In the genomic region with DNA sequence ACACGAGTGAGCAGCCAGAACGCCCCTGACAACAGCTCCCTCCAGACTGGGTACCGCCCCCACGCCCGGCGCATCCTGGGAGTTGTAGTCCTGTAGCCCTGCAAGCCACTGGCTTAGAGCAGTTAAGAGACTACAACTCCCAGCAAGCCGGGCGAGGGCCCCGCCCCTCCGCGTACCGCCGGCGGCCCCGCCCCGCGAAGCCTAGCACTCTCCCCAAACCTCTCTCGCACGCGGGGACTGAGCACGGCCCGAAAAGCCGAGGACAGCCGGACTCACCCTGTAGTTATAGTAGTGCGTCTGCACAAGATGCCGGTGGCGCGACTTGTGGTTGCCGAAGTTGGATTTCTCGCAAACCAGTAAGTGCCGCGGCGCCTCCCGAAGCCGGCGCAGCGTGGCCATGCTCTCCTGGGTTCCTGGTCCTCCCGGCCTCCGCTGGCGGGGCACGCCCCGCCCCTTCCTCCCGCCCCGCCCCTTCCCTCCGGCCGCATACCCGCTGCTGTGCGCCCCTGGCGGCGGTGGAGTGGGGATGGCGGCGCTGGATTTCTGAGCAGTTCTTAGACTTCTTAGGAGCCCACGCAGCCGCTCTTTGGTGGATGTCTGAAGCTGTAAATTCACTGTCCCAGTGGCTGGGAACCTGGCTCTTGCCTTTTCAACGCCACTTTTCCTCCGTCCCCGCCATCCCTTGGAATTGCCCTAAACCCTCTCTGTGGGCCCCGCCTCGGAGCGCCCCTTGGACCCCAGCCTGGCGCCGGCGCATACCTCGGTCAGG, we compare ENCODE assay signal across 7 cellular contexts. TPM values are rescaled to one million over a fixed set of nuclear protein-coding genes. Genes with fewer than 3 reads are reported as not detected.
DNase-seq lines count a peak whose midpoint lies in the region; ATAC-seq, FAIRE-seq and TF ChIP-seq lines count a peak whose summit lies in the region.

A gene with protein sequence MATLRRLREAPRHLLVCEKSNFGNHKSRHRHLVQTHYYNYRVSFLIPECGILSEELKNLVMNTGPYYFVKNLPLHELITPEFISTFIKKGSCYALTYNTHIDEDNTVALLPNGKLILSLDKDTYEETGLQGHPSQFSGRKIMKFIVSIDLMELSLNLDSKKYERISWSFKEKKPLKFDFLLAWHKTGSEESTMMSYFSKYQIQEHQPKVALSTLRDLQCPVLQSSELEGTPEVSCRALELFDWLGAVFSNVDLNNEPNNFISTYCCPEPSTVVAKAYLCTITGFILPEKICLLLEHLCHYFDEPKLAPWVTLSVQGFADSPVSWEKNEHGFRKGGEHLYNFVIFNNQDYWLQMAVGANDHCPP (minus strand): TSS at position 434 of the 769 bp plus-strand sequence. CDS start 35 bp downstream, at position 399.

- peak within 1 kb of the TSS; percentile 93 for H3K4me2 ChIP-seq in astrocyte (ENCODE audit: low read length)

- peak within 1 kb of the TSS; percentile 76 for H3K27ac ChIP-seq in astrocyte (ENCODE audit: low read depth, low read length)

- peak; percentile 89 for ATAC-seq in GM18499 (IDR thresholded peaks at IDR 0.05; ENCODE audit: insufficient read depth, unreplicated experiment)
- peak; percentile 96 for ATAC-seq in HG02943 (IDR thresholded peaks at IDR 0.05; ENCODE audit: low read depth, unreplicated experiment)

- TF ChIP-seq CTCF in astrocyte (IDR thresholded peaks at IDR 0.05; ENCODE audit: insufficient read depth, low read depth, low read length), result peak; percentile 51

- H3K4me3 ChIP-seq in astrocyte (ENCODE audit: insufficient read depth, low read depth, low read length), result peak within 1 kb of the TSS; percentile 82

- DNase-seq in NCI-H187 (lab: John Stamatoyannopoulos, UW), result peak; percentile 94 to 96
- peak; percentile 97 for DNase-seq in T-helper 2 cell treated with Interferon-gamma antibody and Interleukin-4, amounts not matched to agents 5 μg/mL and 100 μg/mL, for 36 hours (ENCODE audit: low spot score)
- DNase-seq in astrocyte (ENCODE audit: low read depth), result peak; percentile 90
- DNase-seq in hepatic stellate cell (ENCODE audit: low spot score), result peak; percentile 93
- DNase-seq in renal cortical epithelial cell (ENCODE audit: low read depth), result peak; percentile 90

- no peaks in the 10 kb centered on the region for H3K27me3 Mint-ChIP-seq in T-helper 2 cell treated with Interferon-gamma antibody and Interleukin-4, amounts not matched to agents 5 μg/mL and 100 μg/mL, for 36 hours (ENCODE audit: low read depth)
- no peaks in the 10 kb centered on the region for H3K27me3 Mint-ChIP-seq in astrocyte (ENCODE audit: low read depth, unreplicated experiment)

- H3K4me1 ChIP-seq in astrocyte (ENCODE audit: insufficient read depth, low read length), result peaks cover 9% of the 10 kb centered on the region

- H3K9me3 Mint-ChIP-seq in T-helper 2 cell treated with Interferon-gamma antibody and Interleukin-4, amounts not matched to agents 5 μg/mL and 100 μg/mL, for 36 hours, result no peaks in the 10 kb centered on the region
- no peaks in the 10 kb centered on the region for H3K9me3 Mint-ChIP-seq in astrocyte (ENCODE audit: unreplicated experiment)

- H3K79me2 ChIP-seq in astrocyte (ENCODE audit: insufficient read depth, low read length), result no peaks in the 10 kb centered on the region

- no peaks in the 10 kb centered on the region for H3K9me3 ChIP-seq in astrocyte (ENCODE audit: insufficient read depth, low read depth, low read length)

- peaks cover 9% of the 10 kb centered on the region for H3K4me1 Mint-ChIP-seq in T-helper 2 cell treated with Interferon-gamma antibody and Interleukin-4, amounts not matched to agents 5 μg/mL and 100 μg/mL, for 36 hours (ENCODE audit: low read depth)
- H3K4me1 Mint-ChIP-seq in astrocyte (ENCODE audit: low read depth, unreplicated experiment), result peaks cover 3% of the 10 kb centered on the region

- no peaks in the 10 kb centered on the region for H3K27me3 ChIP-seq in astrocyte (ENCODE audit: insufficient read depth, low read length)

- peaks cover 10% of the 10 kb centered on the region for H3K36me3 ChIP-seq in astrocyte (ENCODE audit: insufficient read depth, low read length)

- H3K9ac ChIP-seq in astrocyte (ENCODE audit: low read length), result peak within 1 kb of the TSS; percentile 81

- peak within 1 kb of the TSS; percentile 89 for H3K27ac Mint-ChIP-seq in T-helper 2 cell treated with Interferon-gamma antibody and Interleukin-4, amounts not matched to agents 5 μg/mL and 100 μg/mL, for 36 hours
- H3K27ac Mint-ChIP-seq in astrocyte (ENCODE audit: unreplicated experiment), result peak within 1 kb of the TSS; percentile 96

- no peaks in the 10 kb centered on the region for H4K20me1 ChIP-seq in astrocyte (ENCODE audit: insufficient read depth, low read length)

- H2AFZ ChIP-seq in astrocyte (ENCODE audit: low read depth, low read length), result peak within 1 kb of the TSS; percentile 88

- H3K36me3 Mint-ChIP-seq in T-helper 2 cell treated with Interferon-gamma antibody and Interleukin-4, amounts not matched to agents 5 μg/mL and 100 μg/mL, for 36 hours (ENCODE audit: low read depth), result no peaks in the 10 kb centered on the region
- peaks cover 11% of the 10 kb centered on the region for H3K36me3 Mint-ChIP-seq in astrocyte (ENCODE audit: low read depth, unreplicated experiment)

- H3K4me3 Mint-ChIP-seq in T-helper 2 cell treated with Interferon-gamma antibody and Interleukin-4, amounts not matched to agents 5 μg/mL and 100 μg/mL, for 36 hours, result peak within 1 kb of the TSS; percentile 89
- H3K4me3 Mint-ChIP-seq in astrocyte (ENCODE audit: unreplicated experiment), result peak within 1 kb of the TSS; percentile 91

- no peak for FAIRE-seq in astrocyte (lab: Jason Lieb, UNC)

RNA-seq across cellular contexts. Expression of the gene that starts here (rescaled TPM):
- total RNA-seq in astrocyte (11.6 and 16.6 TPM in 2 replicates), renal cortical epithelial cell (9.1 and 18.8 TPM in 2 replicates)

Comparison
In these comparisons a context has a peak if more than half of its experiments do, and no peak if none do; other contexts are left out.
1. Peak in every context shown above with its lines: DNase-seq, ATAC-seq, H3K4me3 ChIP-seq and H3K27ac ChIP-seq.